19 cellular contexts compared by ENCODE assay signal in genomic region chr7:24788956-24789576, GRCh38.
"Had no signal": no experiment of that assay in that cellular context is flagged by ENCODE, and none has a peak within 500 bp of the region (broad histone marks: within the 10 kb centered on the region; RNA-seq: fewer than 3 reads in every experiment).

No MANE protein-coding gene starts in this region.

- H3K27me3 Mint-ChIP-seq: dendritic cell treated with granulocyte-macrophage colony-stimulating factor and Interleukin-4, amounts not matched to agents 40 ng/mL and 50 ng/mL, for 4 days; effector memory CD8-positive, alpha-beta T cell; stimulated activated memory B cell treated with anti-CD40 and anti-IgM and Interleukin-4, amounts not matched to agents 10 μg/mL and 1 μg/mL and 100 μg/mL, for 72 hours; stimulated activated naive CD8-positive, alpha-beta T cell treated with anti-CD3 and anti-CD28 coated beads, Interleukin-15, amount 100 ng/mL, for 72 hours had no signal

- H3K36me3 ChIP-seq: gastroesophageal sphincter, ovary, prostate gland, right lobe of liver, tibial nerve, upper lobe of right lung, vagina had no signal

- H3K27me3 ChIP-seq: gastroesophageal sphincter, ovary, right lobe of liver, testis, tibial nerve, upper lobe of right lung, vagina had no signal

- ATAC-seq: effector memory CD8-positive, alpha-beta T cell; gastroesophageal sphincter; naive thymus-derived CD4-positive, alpha-beta T cell; stimulated activated memory B cell treated with anti-CD40 and anti-IgM and Interleukin-4, amounts not matched to agents 10 μg/mL and 1 μg/mL and 100 μg/mL, for 72 hours; stimulated activated naive CD8-positive, alpha-beta T cell treated with anti-CD3 and anti-CD28 coated beads, Interleukin-15, amount 100 ng/mL, for 72 hours; upper lobe of right lung had no signal

- H3K27ac Mint-ChIP-seq: dendritic cell treated with granulocyte-macrophage colony-stimulating factor and Interleukin-4, amounts not matched to agents 40 ng/mL and 50 ng/mL, for 4 days; naive thymus-derived CD4-positive, alpha-beta T cell; stimulated activated memory B cell treated with anti-CD40 and anti-IgM and Interleukin-4, amounts not matched to agents 10 μg/mL and 1 μg/mL and 100 μg/mL, for 72 hours had no signal

- H3K9me3 Mint-ChIP-seq: effector memory CD8-positive, alpha-beta T cell had no signal

- H3K27ac ChIP-seq: gastroesophageal sphincter, ovary, prostate gland, right lobe of liver, testis, tibial nerve, upper lobe of right lung, vagina had no signal

- H3K4me3 ChIP-seq: gastroesophageal sphincter, ovary, prostate gland, right lobe of liver, testis, tibial nerve, upper lobe of right lung, vagina had no signal

- DNase-seq: cerebellar nuclear complex; effector memory CD8-positive, alpha-beta T cell; kidney; naive thymus-derived CD4-positive, alpha-beta T cell; ovary; retina; right lobe of liver; stimulated activated CD4-positive, alpha-beta T cell treated with anti-CD3 and anti-CD28 coated beads, Interleukin-4, amount 100 ng/mL, for 1 hour; stimulated activated naive CD8-positive, alpha-beta T cell treated with anti-CD3 and anti-CD28 coated beads, Interleukin-15, amount 100 ng/mL, for 72 hours; testis; upper lobe of right lung had no signal

- H3K4me3 Mint-ChIP-seq: dendritic cell treated with granulocyte-macrophage colony-stimulating factor and Interleukin-4, amounts not matched to agents 40 ng/mL and 50 ng/mL, for 4 days; effector memory CD8-positive, alpha-beta T cell; naive thymus-derived CD4-positive, alpha-beta T cell; neural crest cell; stimulated activated memory B cell treated with anti-CD40 and anti-IgM and Interleukin-4, amounts not matched to agents 10 μg/mL and 1 μg/mL and 100 μg/mL, for 72 hours; stimulated activated naive CD8-positive, alpha-beta T cell treated with anti-CD3 and anti-CD28 coated beads, Interleukin-15, amount 100 ng/mL, for 72 hours had no signal

- H3K4me1 ChIP-seq: gastroesophageal sphincter, prostate gland, right lobe of liver, testis, tibial nerve, upper lobe of right lung, vagina had no signal

- FAIRE-seq: colon, kidney had no signal

- H3K9me3 ChIP-seq: gastroesophageal sphincter, ovary, prostate gland, right lobe of liver, testis, upper lobe of right lung, vagina had no signal
